Comparison of ENCODE assay signal across 18 cellular contexts in genomic region chr15:79459666-79460065, GRCh38. TPM values are rescaled to one million over a fixed set of nuclear protein-coding genes. Genes with fewer than 3 reads are reported as not detected.
DNase-seq lines count a peak whose midpoint lies in the region; ATAC-seq and TF ChIP-seq lines count a peak whose summit lies in the region.
"Had no signal": no experiment of that assay in that cellular context is flagged by ENCODE, and none has a peak within 500 bp of the region (broad histone marks: within the 10 kb centered on the region; RNA-seq: fewer than 3 reads in every experiment).

No MANE protein-coding gene starts in this region.

- H2AFZ ChIP-seq in SK-N-SH (ENCODE audit: low read depth) = no peak overlapping the region

- H3K36me3 ChIP-seq in SK-N-SH (replicated peaks in 1 of 2; ENCODE audit: control insufficient read depth in 1 of 2, insufficient read depth in 2 of 2, low read length in 1 of 2) = no peaks in the 10 kb centered on the region
- H3K36me3 ChIP-seq: BLaER1 treated with 17β-estradiol and CSF1 and Interleukin-3, amounts not matched to agents 10 nM and 100 nM had no signal

- TF ChIP-seq EP300 in SK-N-SH (IDR thresholded peaks at IDR 0.05; ENCODE audit: borderline replicate concordance in 1 of 2, low read depth in 1 of 2, low read length in 1 of 2) = no peak

- TF ChIP-seq RAD21 in SK-N-SH (IDR thresholded peaks at IDR 0.05; ENCODE audit: low read length) = no peak

- no peaks in the 10 kb centered on the region for H3K9me3 ChIP-seq in SK-N-SH
- H3K9me3 ChIP-seq: A549; BLaER1 treated with 17β-estradiol and CSF1 and Interleukin-3, amounts not matched to agents 10 nM and 100 nM; Caco-2 had no signal

- no peaks in the 10 kb centered on the region for H3K36me3 Mint-ChIP-seq in activated CD4-positive, alpha-beta T cell treated with anti-CD3 and anti-CD28 coated beads, Interleukin-2, amount 10 ng/mL, durations not matched to agents 24 days and 14 days (ENCODE audit: low read depth)
- H3K36me3 Mint-ChIP-seq in activated CD4-positive, alpha-beta T cell treated with anti-CD3 and anti-CD28 coated beads, Interleukin-2, amount 10 ng/mL, durations not matched to agents 7 days and 5 days (ENCODE audit: low read depth) = no peaks in the 10 kb centered on the region
- H3K36me3 Mint-ChIP-seq: CD8-positive, alpha-beta T cell had no signal

- no peaks in the 10 kb centered on the region for H4K20me1 ChIP-seq in SK-N-SH (ENCODE audit: insufficient read depth)
- H4K20me1 ChIP-seq: BLaER1 treated with 17β-estradiol and CSF1 and Interleukin-3, amounts not matched to agents 10 nM and 100 nM had no signal

- H3K4me3 ChIP-seq in SK-N-SH (ENCODE audit: low read depth in 2 of 2, low read length in 1 of 2) = no peak overlapping the region
- H3K4me3 ChIP-seq: A549; BLaER1 treated with 17β-estradiol and CSF1 and Interleukin-3, amounts not matched to agents 10 nM and 100 nM; GM12878 had no signal

- POLR2A ChIA-PET in activated CD4-positive, alpha-beta T cell treated with anti-CD3 and anti-CD28 coated beads, Interleukin-2, amount 10 ng/mL, durations not matched to agents 7 days and 5 days (lab: Charles Lee) = no interaction called here
- POLR2A ChIA-PET in SK-N-SH (lab: Yijun Ruan, JAX) = no interaction called here

- ATAC-seq in GM19324 (IDR thresholded peaks at IDR 0.05; ENCODE audit: low FRiP score, unreplicated experiment) = no peak
- ATAC-seq: A549; CD8-positive, alpha-beta T cell; GM12878 had no signal

- intact Hi-C loops in activated CD4-positive, alpha-beta T cell treated with anti-CD3 and anti-CD28 coated beads, Interleukin-2, amount 10 ng/mL, durations not matched to agents 24 days and 14 days (cut with micrococcal nuclease) = no loop called here

- no peak overlapping the region for H3K4me3 Mint-ChIP-seq in activated CD4-positive, alpha-beta T cell treated with anti-CD3 and anti-CD28 coated beads, Interleukin-2, amount 10 ng/mL, durations not matched to agents 24 days and 14 days
- H3K4me3 Mint-ChIP-seq in activated CD4-positive, alpha-beta T cell treated with anti-CD3 and anti-CD28 coated beads, Interleukin-2, amount 10 ng/mL, durations not matched to agents 7 days and 5 days = no peak overlapping the region
- H3K4me3 Mint-ChIP-seq: B cell; CD4-positive, alpha-beta T cell; CD8-positive, alpha-beta T cell had no signal

- H3F3A ChIP-seq in SK-N-SH (replicated peaks; ENCODE audit: insufficient read depth) = no peaks in the 10 kb centered on the region

- TF ChIP-seq CTCF in SK-N-SH (IDR thresholded peaks at IDR 0.05) = no peak

- H3K79me2 ChIP-seq in SK-N-SH (ENCODE audit: insufficient read depth) = no peaks in the 10 kb centered on the region

- no peaks in the 10 kb centered on the region for H3K27me3 Mint-ChIP-seq in activated CD4-positive, alpha-beta T cell treated with anti-CD3 and anti-CD28 coated beads, Interleukin-2, amount 10 ng/mL, durations not matched to agents 24 days and 14 days
- H3K27me3 Mint-ChIP-seq in activated CD4-positive, alpha-beta T cell treated with anti-CD3 and anti-CD28 coated beads, Interleukin-2, amount 10 ng/mL, durations not matched to agents 7 days and 5 days = peaks cover 2% of the 10 kb centered on the region
- H3K27me3 Mint-ChIP-seq: B cell; CD4-positive, alpha-beta T cell had no signal

- H3K4me1 Mint-ChIP-seq in activated CD4-positive, alpha-beta T cell treated with anti-CD3 and anti-CD28 coated beads, Interleukin-2, amount 10 ng/mL, durations not matched to agents 24 days and 14 days = no peaks in the 10 kb centered on the region
- H3K4me1 Mint-ChIP-seq in activated CD4-positive, alpha-beta T cell treated with anti-CD3 and anti-CD28 coated beads, Interleukin-2, amount 10 ng/mL, durations not matched to agents 7 days and 5 days = no peaks in the 10 kb centered on the region
- H3K4me1 Mint-ChIP-seq: B cell had no signal

- CTCF ChIA-PET in activated CD4-positive, alpha-beta T cell treated with anti-CD3 and anti-CD28 coated beads, Interleukin-2, amount 10 ng/mL, durations not matched to agents 7 days and 5 days (lab: Charles Lee) = interaction anchor here (0.9 kb wide), 1 partner anchor 14 kb away, joined by 3 read pairs; no protein-coding TSS in a partner anchor
- CTCF ChIA-PET in SK-N-SH (lab: Yijun Ruan, JAX) = interaction anchor here (1.3 kb wide), 1 partner anchor 79 kb away, joined by 4 read pairs; no protein-coding TSS in a partner anchor

- H3K9me2 ChIP-seq in SK-N-SH = no peaks in the 10 kb centered on the region

- no peak overlapping the region for H3K27ac ChIP-seq in SK-N-SH (ENCODE audit: low read depth in 2 of 2, low read length in 1 of 2)
- H3K27ac ChIP-seq: 22Rv1; A549; BLaER1 treated with 17β-estradiol and CSF1 and Interleukin-3, amounts not matched to agents 10 nM and 100 nM; C4-2B had no signal

- H3K9ac ChIP-seq in SK-N-SH = no peak overlapping the region
- H3K9ac ChIP-seq: BLaER1 treated with 17β-estradiol and CSF1 and Interleukin-3, amounts not matched to agents 10 nM and 100 nM had no signal

- peak; percentile 10 for DNase-seq in activated CD4-positive, alpha-beta T cell treated with anti-CD3 and anti-CD28 coated beads, Interleukin-2, amount 10 ng/mL, durations not matched to agents 24 days and 14 days
- no peak for DNase-seq in activated CD4-positive, alpha-beta T cell treated with anti-CD3 and anti-CD28 coated beads, Interleukin-2, amount 10 ng/mL, durations not matched to agents 7 days and 5 days
- DNase-seq in cerebellum (ENCODE audit: low spot score) (peak; percentile 50), SK-N-SH (no peak)
- DNase-seq: AML-193; Caco-2; Calu3; CD4-positive, alpha-beta T cell; CD8-positive, alpha-beta T cell; DMS79 treated with DMSO at 0.1 percent for 48 hours; GDM1 had no signal

- no peaks in the 10 kb centered on the region for H3K4me1 ChIP-seq in SK-N-SH (ENCODE audit: control insufficient read depth in 1 of 2, insufficient read depth in 2 of 2, low read depth in 1 of 2, low read length in 1 of 2)
- H3K4me1 ChIP-seq: A549; BLaER1 treated with 17β-estradiol and CSF1 and Interleukin-3, amounts not matched to agents 10 nM and 100 nM; Caco-2 had no signal

- H3K27ac Mint-ChIP-seq in activated CD4-positive, alpha-beta T cell treated with anti-CD3 and anti-CD28 coated beads, Interleukin-2, amount 10 ng/mL, durations not matched to agents 24 days and 14 days = no peak overlapping the region
- H3K27ac Mint-ChIP-seq in activated CD4-positive, alpha-beta T cell treated with anti-CD3 and anti-CD28 coated beads, Interleukin-2, amount 10 ng/mL, durations not matched to agents 7 days and 5 days = no peak overlapping the region
- H3K27ac Mint-ChIP-seq: B cell; CD4-positive, alpha-beta T cell; CD8-positive, alpha-beta T cell had no signal

- H3K9me3 Mint-ChIP-seq in activated CD4-positive, alpha-beta T cell treated with anti-CD3 and anti-CD28 coated beads, Interleukin-2, amount 10 ng/mL, durations not matched to agents 24 days and 14 days = no peaks in the 10 kb centered on the region
- no peaks in the 10 kb centered on the region for H3K9me3 Mint-ChIP-seq in activated CD4-positive, alpha-beta T cell treated with anti-CD3 and anti-CD28 coated beads, Interleukin-2, amount 10 ng/mL, durations not matched to agents 7 days and 5 days
- H3K9me3 Mint-ChIP-seq: CD4-positive, alpha-beta T cell; CD8-positive, alpha-beta T cell had no signal

- H3K27me3 ChIP-seq in SK-N-SH (ENCODE audit: insufficient read depth) = no peaks in the 10 kb centered on the region
- H3K27me3 ChIP-seq: BLaER1 treated with 17β-estradiol and CSF1 and Interleukin-3, amounts not matched to agents 10 nM and 100 nM had no signal

- H3K4me2 ChIP-seq in SK-N-SH = no peak overlapping the region
- H3K4me2 ChIP-seq: A549; BLaER1 treated with 17β-estradiol and CSF1 and Interleukin-3, amounts not matched to agents 10 nM and 100 nM had no signal

- WGBS in SK-N-SH (ENCODE audit: low lambda C conversion rate) = 75% methylated on average over 1 of the region's 1 CpG

TF ChIP-seq in SK-N-SH, 30 proteins besides CTCF, POLR2A, EP300 and RAD21:
- TF ChIP-seq ZBTB33 (IDR thresholded peaks at IDR 0.05; ENCODE audit: borderline replicate concordance, low read depth) (no peak), SMC3 (IDR thresholded peaks at IDR 0.05; ENCODE audit: low read depth, low read length) (no peak), TEAD4 (IDR thresholded peaks at IDR 0.05; ENCODE audit: borderline replicate concordance, insufficient read depth) (no peak), USF2 (IDR thresholded peaks at IDR 0.05; ENCODE audit: borderline replicate concordance, low read depth, low read length) (no peak)

RNA-seq across cellular contexts. Expression of gene MINAR1, which starts 27.5 kb away (rescaled TPM):
- total RNA-seq in activated CD4-positive, alpha-beta T cell treated with anti-CD3 and anti-CD28 coated beads, Interleukin-2, amount 10 ng/mL, durations not matched to agents 24 days and 14 days = 0.64 and 0.65 TPM in 2 replicates
- under 1 TPM; 0.40 to 0.55 TPM for total RNA-seq in activated CD4-positive, alpha-beta T cell treated with anti-CD3 and anti-CD28 coated beads, Interleukin-2, amount 10 ng/mL, durations not matched to agents 7 days and 5 days
- total RNA-seq in cerebellum = 17.7 TPM
- 0.35 and 0.39 TPM in 2 replicates for polyA plus RNA-seq in SK-N-SH (2012; rRNA removed)
- 0.30 and 0.39 TPM in 2 replicates for polyA plus RNA-seq in SK-N-SH (2012; cell fraction: cytosol; rRNA removed)
- polyA plus RNA-seq in SK-N-SH (2012; cell fraction: nucleus; rRNA removed) = 1.4 TPM in 2 replicates

Comparison
In these comparisons a context has a peak if more than half of its experiments do, and no peak if none do; other contexts are left out.
1. DNase-seq: peak in activated CD4-positive, alpha-beta T cell treated with anti-CD3 and anti-CD28 coated beads, Interleukin-2, amount 10 ng/mL, durations not matched to agents 24 days and 14 days (single experiment) and cerebellum (single experiment); none in activated CD4-positive, alpha-beta T cell treated with anti-CD3 and anti-CD28 coated beads, Interleukin-2, amount 10 ng/mL, durations not matched to agents 7 days and 5 days (single experiment) and SK-N-SH (single experiment).
2. RNA of gene MINAR1, which starts 27.5 kb away (total RNA-seq): 17.7 TPM in cerebellum (single experiment); 0.64 to 0.65 TPM in activated CD4-positive, alpha-beta T cell treated with anti-CD3 and anti-CD28 coated beads, Interleukin-2, amount 10 ng/mL, durations not matched to agents 24 days and 14 days and 0.40 to 0.55 TPM in activated CD4-positive, alpha-beta T cell treated with anti-CD3 and anti-CD28 coated beads, Interleukin-2, amount 10 ng/mL, durations not matched to agents 7 days and 5 days; every median in the first group is over 10 times any median in the second.